In the genomic region with DNA sequence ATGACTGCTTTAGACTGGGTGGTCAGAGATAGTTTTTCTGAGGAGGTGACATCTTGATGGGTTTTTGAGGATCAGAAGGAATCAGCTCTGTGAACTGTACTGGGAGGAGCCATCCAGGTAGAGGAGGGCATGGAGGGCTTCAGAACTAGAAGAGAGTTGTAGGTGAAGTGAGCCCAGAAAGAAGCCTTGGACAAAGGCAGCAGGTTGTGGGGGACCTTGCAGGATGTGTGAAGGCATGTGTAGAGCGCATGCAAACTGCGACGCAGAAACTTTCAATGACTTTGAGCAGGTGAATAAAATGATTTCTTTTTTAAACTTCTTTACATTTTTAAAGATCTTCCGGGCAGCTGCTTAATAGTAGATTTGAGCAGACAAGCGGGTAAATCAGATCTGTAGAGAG, we compare ENCODE assay signal across 28 cellular contexts.
"Had no signal": no experiment of that assay in that cellular context is flagged by ENCODE, and none has a peak within 500 bp of the region (broad histone marks: within the 10 kb centered on the region; RNA-seq: fewer than 3 reads in every experiment).

No MANE protein-coding gene starts in this region.

- DNase-seq: naive B cell; naive thymus-derived CD8-positive, alpha-beta T cell; occipital lobe; pancreas; retina; right cardiac atrium; right lobe of liver; sigmoid colon; small intestine; stimulated activated CD4-positive, alpha-beta T cell treated with anti-CD3 and anti-CD28 coated beads, Interleukin-15, amount 100 ng/mL, for 24 hours; stimulated activated CD4-positive, alpha-beta T cell treated with anti-CD3 and anti-CD28 coated beads, Interleukin-2, amount 100 ng/mL, for 24 hours; stimulated activated CD4-positive, alpha-beta T cell treated with anti-CD3 and anti-CD28 coated beads, Interleukin-2, amount 100 ng/mL, for 48 hours; stimulated activated CD4-positive, alpha-beta T cell treated with anti-CD3 and anti-CD28 coated beads, Interleukin-4, amount 100 ng/mL, for 24 hours; stimulated activated naive B cell treated with anti-CD40 and anti-IgM and Interleukin-4, amounts not matched to agents 10 μg/mL and 1 μg/mL and 100 μg/mL, for 72 hours; stimulated activated naive CD4-positive, alpha-beta T cell treated with Interleukin-2 at 50 U/mL for 16 hours; stomach; testis; tibial artery; transverse colon; upper lobe of right lung; uterus had no signal

- H3K27ac Mint-ChIP-seq: naive B cell; naive thymus-derived CD8-positive, alpha-beta T cell; natural killer cell treated with Interleukin-12 subunit alpha and Interleukin-12 subunit beta and Interleukin-15 and Interleukin-18, amount 100 ng/mL, for 72 hours; neural progenitor cell; stimulated activated effector memory CD8-positive, alpha-beta T cell treated with anti-CD3 and anti-CD28 coated beads, Interleukin-12 subunit alpha, Interleukin-12 subunit beta, amount 100 ng/mL, for 72 hours; stimulated activated naive B cell treated with anti-CD40 and anti-IgM and Interleukin-4, amounts not matched to agents 10 μg/mL and 1 μg/mL and 100 μg/mL, for 72 hours; stimulated activated naive CD8-positive, alpha-beta T cell treated with anti-CD3 and anti-CD28 coated beads, Interleukin-15, Interleukin-2, amounts not matched to agents 100 ng/mL and 50 ng/mL, for 24 hours; type B pancreatic cell had no signal

- H3K9me3 Mint-ChIP-seq: natural killer cell treated with Interleukin-12 subunit alpha and Interleukin-12 subunit beta and Interleukin-15 and Interleukin-18, amount 100 ng/mL, for 72 hours; neural progenitor cell; stimulated activated effector memory CD8-positive, alpha-beta T cell treated with anti-CD3 and anti-CD28 coated beads, Interleukin-12 subunit alpha, Interleukin-12 subunit beta, amount 100 ng/mL, for 72 hours; stimulated activated naive CD8-positive, alpha-beta T cell treated with anti-CD3 and anti-CD28 coated beads, Interleukin-15, Interleukin-2, amounts not matched to agents 100 ng/mL and 50 ng/mL, for 24 hours; type B pancreatic cell had no signal

- H3K4me1 ChIP-seq: neural progenitor cell, pancreas, prostate gland, right lobe of liver, sigmoid colon, stomach, suprapubic skin, testis, tibial artery, transverse colon, upper lobe of right lung, uterus had no signal

- H3K36me3 Mint-ChIP-seq: naive B cell; natural killer cell treated with Interleukin-12 subunit alpha and Interleukin-12 subunit beta and Interleukin-15 and Interleukin-18, amount 100 ng/mL, for 72 hours; neural progenitor cell; stimulated activated effector memory CD8-positive, alpha-beta T cell treated with anti-CD3 and anti-CD28 coated beads, Interleukin-12 subunit alpha, Interleukin-12 subunit beta, amount 100 ng/mL, for 72 hours; stimulated activated naive B cell treated with anti-CD40 and anti-IgM and Interleukin-4, amounts not matched to agents 10 μg/mL and 1 μg/mL and 100 μg/mL, for 72 hours; type B pancreatic cell had no signal

- H3K9me3 ChIP-seq: prostate gland, right lobe of liver, sigmoid colon, stomach, suprapubic skin, testis, tibial artery, transverse colon, upper lobe of right lung, uterus had no signal

- H3K4me3 ChIP-seq: neural progenitor cell, pancreas, prostate gland, right lobe of liver, sigmoid colon, stomach, suprapubic skin, testis, tibial artery, transverse colon, upper lobe of right lung, uterus had no signal

- H3K4me1 Mint-ChIP-seq: naive B cell; naive thymus-derived CD8-positive, alpha-beta T cell; neural progenitor cell; stimulated activated effector memory CD8-positive, alpha-beta T cell treated with anti-CD3 and anti-CD28 coated beads, Interleukin-12 subunit alpha, Interleukin-12 subunit beta, amount 100 ng/mL, for 72 hours; stimulated activated naive B cell treated with anti-CD40 and anti-IgM and Interleukin-4, amounts not matched to agents 10 μg/mL and 1 μg/mL and 100 μg/mL, for 72 hours had no signal

- H3K4me3 Mint-ChIP-seq: naive B cell; naive thymus-derived CD8-positive, alpha-beta T cell; natural killer cell treated with Interleukin-12 subunit alpha and Interleukin-12 subunit beta and Interleukin-15 and Interleukin-18, amount 100 ng/mL, for 72 hours; neural progenitor cell; stimulated activated effector memory CD8-positive, alpha-beta T cell treated with anti-CD3 and anti-CD28 coated beads, Interleukin-12 subunit alpha, Interleukin-12 subunit beta, amount 100 ng/mL, for 72 hours; stimulated activated naive B cell treated with anti-CD40 and anti-IgM and Interleukin-4, amounts not matched to agents 10 μg/mL and 1 μg/mL and 100 μg/mL, for 72 hours; stimulated activated naive CD8-positive, alpha-beta T cell treated with anti-CD3 and anti-CD28 coated beads, Interleukin-15, Interleukin-2, amounts not matched to agents 100 ng/mL and 50 ng/mL, for 24 hours; type B pancreatic cell had no signal

- H3K27me3 ChIP-seq: neural progenitor cell, pancreas, right lobe of liver, testis, uterus had no signal

- H3K36me3 ChIP-seq: neural progenitor cell, pancreas, prostate gland, right lobe of liver, sigmoid colon, stomach, suprapubic skin, tibial artery, transverse colon, upper lobe of right lung, uterus had no signal

- H3K4me2 ChIP-seq: neural progenitor cell had no signal

- H3K27ac ChIP-seq: neural progenitor cell, pancreas, prostate gland, right lobe of liver, sigmoid colon, stomach, suprapubic skin, testis, tibial artery, transverse colon, upper lobe of right lung, uterus had no signal

- H2AFZ ChIP-seq: neural progenitor cell had no signal

- ATAC-seq: naive thymus-derived CD8-positive, alpha-beta T cell; natural killer cell treated with Interleukin-12 subunit alpha and Interleukin-12 subunit beta and Interleukin-15 and Interleukin-18, amount 100 ng/mL, for 72 hours; pancreas; right cardiac atrium; right lobe of liver; stimulated activated effector memory CD8-positive, alpha-beta T cell treated with anti-CD3 and anti-CD28 coated beads, Interleukin-12 subunit alpha, Interleukin-12 subunit beta, amount 100 ng/mL, for 72 hours; stimulated activated naive B cell treated with anti-CD40 and anti-IgM and Interleukin-4, amounts not matched to agents 10 μg/mL and 1 μg/mL and 100 μg/mL, for 72 hours; upper lobe of right lung had no signal

- H3K9ac ChIP-seq: neural progenitor cell had no signal
